Comparison of ENCODE assay signal across 26 cellular contexts in genomic region chr20:31909253-31910070, GRCh38. TPM values are rescaled to one million over a fixed set of nuclear protein-coding genes. Genes with fewer than 3 reads are reported as not detected.
"Had no signal": no experiment of that assay in that cellular context is flagged by ENCODE, and none has a peak within 500 bp of the region (broad histone marks: within the 10 kb centered on the region; RNA-seq: fewer than 3 reads in every experiment).

No MANE protein-coding gene starts in this region.

- H3K36me3 ChIP-seq: esophagus squamous epithelium, gastroesophageal sphincter, left lung, lower lobe of right lung, neural progenitor cell, pancreas, suprapubic skin, thyroid gland, uterus had no signal

- H3K27ac Mint-ChIP-seq: memory B cell; natural killer cell treated with Interleukin-12 subunit alpha and Interleukin-12 subunit beta and Interleukin-15 and Interleukin-18, amount 100 ng/mL, for 72 hours; neural progenitor cell; progenitor cell of endocrine pancreas; stimulated activated effector memory CD8-positive, alpha-beta T cell treated with anti-CD3 and anti-CD28 coated beads, Interleukin-12 subunit alpha, Interleukin-12 subunit beta, amount 100 ng/mL, for 72 hours; type B pancreatic cell had no signal

- H3K4me1 ChIP-seq: gastroesophageal sphincter, left lung, lower lobe of right lung, pancreas, suprapubic skin, thyroid gland, uterus had no signal

- H3K4me3 Mint-ChIP-seq: immature natural killer cell; memory B cell; natural killer cell treated with Interleukin-12 subunit alpha and Interleukin-12 subunit beta and Interleukin-15 and Interleukin-18, amount 100 ng/mL, for 72 hours; neural progenitor cell; stimulated activated effector memory CD8-positive, alpha-beta T cell treated with anti-CD3 and anti-CD28 coated beads, Interleukin-12 subunit alpha, Interleukin-12 subunit beta, amount 100 ng/mL, for 72 hours; type B pancreatic cell had no signal

- FAIRE-seq: pancreas had no signal

- ATAC-seq: gastroesophageal sphincter; left lung; natural killer cell treated with Interleukin-12 subunit alpha and Interleukin-12 subunit beta and Interleukin-15 and Interleukin-18, amount 100 ng/mL, for 72 hours; pancreas; right cardiac atrium; stimulated activated effector memory CD8-positive, alpha-beta T cell treated with anti-CD3 and anti-CD28 coated beads, Interleukin-12 subunit alpha, Interleukin-12 subunit beta, amount 100 ng/mL, for 72 hours; stimulated activated naive CD8-positive, alpha-beta T cell treated with anti-CD3 and anti-CD28 coated beads, Interleukin-15, Interleukin-2, amounts not matched to agents 100 U/mL and 50 U/mL, for 24 hours had no signal

- H3K27ac ChIP-seq: epithelial cell of prostate, esophagus squamous epithelium, gastroesophageal sphincter, left lung, lower lobe of right lung, neural progenitor cell, pancreas, suprapubic skin, thyroid gland, uterus had no signal

- H3K27me3 Mint-ChIP-seq: memory B cell, progenitor cell of endocrine pancreas, type B pancreatic cell had no signal

- H3K9me3 Mint-ChIP-seq: memory B cell; natural killer cell treated with Interleukin-12 subunit alpha and Interleukin-12 subunit beta and Interleukin-15 and Interleukin-18, amount 100 ng/mL, for 72 hours; neural progenitor cell; stimulated activated effector memory CD8-positive, alpha-beta T cell treated with anti-CD3 and anti-CD28 coated beads, Interleukin-12 subunit alpha, Interleukin-12 subunit beta, amount 100 ng/mL, for 72 hours; type B pancreatic cell had no signal

- H3K36me3 Mint-ChIP-seq: immature natural killer cell; natural killer cell treated with Interleukin-12 subunit alpha and Interleukin-12 subunit beta and Interleukin-15 and Interleukin-18, amount 100 ng/mL, for 72 hours; neural progenitor cell; stimulated activated effector memory CD8-positive, alpha-beta T cell treated with anti-CD3 and anti-CD28 coated beads, Interleukin-12 subunit alpha, Interleukin-12 subunit beta, amount 100 ng/mL, for 72 hours; type B pancreatic cell had no signal

- H3K9ac ChIP-seq: neural progenitor cell had no signal

- H3K4me3 ChIP-seq: esophagus squamous epithelium, gastroesophageal sphincter, left lung, lower lobe of right lung, neural progenitor cell, pancreas, suprapubic skin, thyroid gland, uterus had no signal

- H3K27me3 ChIP-seq: esophagus squamous epithelium, gastroesophageal sphincter, left lung, neural progenitor cell, pancreas, suprapubic skin, thyroid gland, uterus had no signal

- H3K4me1 Mint-ChIP-seq: memory B cell; stimulated activated effector memory CD8-positive, alpha-beta T cell treated with anti-CD3 and anti-CD28 coated beads, Interleukin-12 subunit alpha, Interleukin-12 subunit beta, amount 100 ng/mL, for 72 hours had no signal

- H3K9me3 ChIP-seq: esophagus squamous epithelium, gastroesophageal sphincter, left lung, lower lobe of right lung, pancreas, suprapubic skin, thyroid gland, uterus had no signal

- DNase-seq: effector memory CD4-positive, alpha-beta T cell; esophagus squamous epithelium; foreskin fibroblast; glutamatergic neuron; immature natural killer cell; left lung; lower lobe of right lung; midbrain; occipital lobe; pancreas; right cardiac atrium; stimulated activated CD4-positive, alpha-beta T cell treated with anti-CD3 and anti-CD28 coated beads, Interleukin-4, amount 100 ng/mL, for 1 hour; stimulated activated CD8-positive, alpha-beta memory T cell treated with anti-CD3 and anti-CD28 coated beads, Interleukin-4, amount 100 ng/mL, for 48 hours; stimulated activated naive CD8-positive, alpha-beta T cell treated with anti-CD3 and anti-CD28 coated beads, Interleukin-15, Interleukin-2, amounts not matched to agents 100 U/mL and 50 U/mL, for 24 hours; thyroid gland; uterus had no signal

RNA-seq across cellular contexts. Expression of gene TTLL9, which starts 39.0 kb away (rescaled TPM):
- total RNA-seq: natural killer cell treated with Interleukin-12 subunit alpha and Interleukin-12 subunit beta and Interleukin-15 and Interleukin-18, amount 100 ng/mL, for 72 hours had no signal
- polyA plus RNA-seq: keratinocyte had no signal

RNA-seq across cellular contexts. Expression of gene DUSP15, which starts 39.1 kb away (rescaled TPM):
- total RNA-seq: natural killer cell treated with Interleukin-12 subunit alpha and Interleukin-12 subunit beta and Interleukin-15 and Interleukin-18, amount 100 ng/mL, for 72 hours had no signal
- polyA plus RNA-seq: immature natural killer cell, keratinocyte had no signal

RNA-seq across cellular contexts. Expression of gene XKR7, which starts 58.5 kb away (rescaled TPM):
- total RNA-seq: esophagus squamous epithelium, right cardiac atrium, suprapubic skin had no signal
- polyA plus RNA-seq: immature natural killer cell, keratinocyte had no signal
